ENCODE assay signal across 5 cellular contexts in genomic region chr14:88146881-88147649, GRCh38.
"Had no signal": no experiment of that assay in that cellular context is flagged by ENCODE, and none has a peak within 500 bp of the region (broad histone marks: within the 10 kb centered on the region; RNA-seq: fewer than 3 reads in every experiment).

No MANE protein-coding gene starts in this region.

- H3K4me3 ChIP-seq: GM23338, K562 had no signal

- DNase-seq: H9, HCEC 1CT, IMR-90 had no signal

- H3K4me2 ChIP-seq: GM23338 had no signal
